23 cellular contexts compared by ENCODE assay signal in the genomic region with DNA sequence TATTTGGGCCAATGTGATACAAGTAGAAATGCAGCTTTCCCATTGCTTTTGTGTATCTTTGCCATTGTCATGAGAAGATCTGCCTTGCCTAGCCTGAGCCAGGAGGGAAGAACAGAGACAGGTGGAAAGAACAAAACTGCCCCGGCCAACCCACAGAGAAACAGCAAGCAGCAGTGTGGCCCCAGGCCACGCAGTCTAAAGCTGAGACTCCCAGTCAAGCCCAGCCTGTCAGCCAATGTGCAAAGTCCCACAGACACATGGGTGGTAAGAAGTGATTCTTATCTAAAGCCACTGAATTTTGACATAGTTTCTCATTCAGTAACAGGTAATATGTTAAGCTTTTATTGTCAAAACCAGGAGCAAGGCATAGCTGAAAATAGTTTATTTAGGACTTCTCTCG.
"Had no signal": no experiment of that assay in that cellular context is flagged by ENCODE, and none has a peak within 500 bp of the region (broad histone marks: within the 10 kb centered on the region; RNA-seq: fewer than 3 reads in every experiment).

No MANE protein-coding gene starts in this region.

- ATAC-seq: activated naive CD8-positive, alpha-beta T cell treated with anti-CD3 and anti-CD28 coated beads, Interleukin-2, amount 50 U/mL, for 24 hours; left cardiac atrium had no signal

- H3K4me1 Mint-ChIP-seq: activated naive CD4-positive, alpha-beta T cell treated with anti-CD3 and anti-CD28 coated beads, Interleukin-2, amount 10 ng/mL, durations not matched to agents 7 days and 5 days; activated naive CD8-positive, alpha-beta T cell treated with anti-CD3 and anti-CD28 coated beads, Interleukin-2, amount 50 U/mL, for 24 hours had no signal

- DNase-seq: activated CD4-positive, alpha-beta T cell treated with anti-CD3 and anti-CD28 coated beads, Interleukin-2, amount 50 U/mL, for 1 hour; activated CD8-positive, alpha-beta memory T cell treated with anti-CD3 and anti-CD28 coated beads, Interleukin-2, amount 50 U/mL, for 48 hours; activated effector memory CD4-positive, alpha-beta T cell treated with Interleukin-2 at 50 U/mL for 16 hours; activated naive CD4-positive, alpha-beta T cell treated with anti-CD3 and anti-CD28 coated beads, Interleukin-2, amount 10 ng/mL, durations not matched to agents 7 days and 5 days; activated naive CD8-positive, alpha-beta T cell treated with anti-CD3 and anti-CD28 coated beads, Interleukin-2, amount 50 U/mL, for 24 hours; activated T-cell treated with anti-CD3 and anti-CD28 coated beads, Interleukin-2, amount 50 U/mL, for 48 hours; anterior cingulate cortex; brain microvascular endothelial cell; central memory CD4-positive, alpha-beta T cell; colonic mucosa; erythroblast; left cardiac atrium; nephron progenitor cell; nucleus accumbens; posterior cingulate gyrus; stimulated activated CD4-positive, alpha-beta T cell treated with anti-CD3 and anti-CD28 coated beads, Interleukin-12 subunit alpha, Interleukin-12 subunit beta, amount 100 ng/mL, for 4 hours; stimulated activated CD4-positive, alpha-beta T cell treated with anti-CD3 and anti-CD28 coated beads, Interleukin-1b, Interleukin-23, amount 100 ng/mL, for 48 hours; stimulated activated CD8-positive, alpha-beta memory T cell treated with anti-CD3 and anti-CD28 coated beads, Interleukin-4, amount 100 ng/mL, for 48 hours; stimulated activated naive CD4-positive, alpha-beta T cell treated with Interleukin-2 at 50 U/mL for 16 hours; T-helper 9 cell; thyroid gland had no signal

- H3K27me3 ChIP-seq: brain microvascular endothelial cell, colonic mucosa, thyroid gland had no signal

- H3K9me3 Mint-ChIP-seq: activated naive CD4-positive, alpha-beta T cell treated with anti-CD3 and anti-CD28 coated beads, Interleukin-2, amount 10 ng/mL, durations not matched to agents 7 days and 5 days; mesothelial cell of epicardium; nephron progenitor cell had no signal

- H3K36me3 ChIP-seq: brain microvascular endothelial cell, colonic mucosa, thyroid gland had no signal

- H3K4me3 Mint-ChIP-seq: activated naive CD4-positive, alpha-beta T cell treated with anti-CD3 and anti-CD28 coated beads, Interleukin-2, amount 10 ng/mL, durations not matched to agents 7 days and 5 days; activated naive CD8-positive, alpha-beta T cell treated with anti-CD3 and anti-CD28 coated beads, Interleukin-2, amount 50 U/mL, for 24 hours; mesothelial cell of epicardium; nephron progenitor cell had no signal

- H3K36me3 Mint-ChIP-seq: activated naive CD4-positive, alpha-beta T cell treated with anti-CD3 and anti-CD28 coated beads, Interleukin-2, amount 10 ng/mL, durations not matched to agents 7 days and 5 days; mesothelial cell of epicardium had no signal

- H3K27me3 Mint-ChIP-seq: activated naive CD4-positive, alpha-beta T cell treated with anti-CD3 and anti-CD28 coated beads, Interleukin-2, amount 10 ng/mL, durations not matched to agents 7 days and 5 days had no signal

- H3K4me1 ChIP-seq: colonic mucosa, thyroid gland had no signal

- H3K4me3 ChIP-seq: colonic mucosa, lung, thyroid gland had no signal

- H3K9me3 ChIP-seq: colonic mucosa, thyroid gland had no signal

- H3K27ac ChIP-seq: brain microvascular endothelial cell, colonic mucosa, thyroid gland had no signal

- H3K27ac Mint-ChIP-seq: activated naive CD4-positive, alpha-beta T cell treated with anti-CD3 and anti-CD28 coated beads, Interleukin-2, amount 10 ng/mL, durations not matched to agents 7 days and 5 days; activated naive CD8-positive, alpha-beta T cell treated with anti-CD3 and anti-CD28 coated beads, Interleukin-2, amount 50 U/mL, for 24 hours; mesothelial cell of epicardium; nephron progenitor cell had no signal
